ENCODE assay signal across 8 cellular contexts in genomic region chr10:75111367-75111905, GRCh38. TPM values are rescaled to one million over a fixed set of nuclear protein-coding genes. Genes with fewer than 3 reads are reported as not detected.
DNase-seq lines count a peak whose midpoint lies in the region; ATAC-seq and TF ChIP-seq lines count a peak whose summit lies in the region.

SAMD8 (plus strand) TSS chr10:75111656; CDS start chr10:75150529, 38,873 bp downstream.

- peaks cover 26% of the 10 kb centered on the region for H3K36me3 Mint-ChIP-seq in Calu3 (ENCODE audit: insufficient read depth, unreplicated experiment)
- H3K36me3 Mint-ChIP-seq in stimulated activated naive CD8-positive, alpha-beta T cell treated with anti-CD3 and anti-CD28 coated beads, Interleukin-15, Interleukin-2, amounts not matched to agents 100 ng/mL and 50 ng/mL, for 24 hours (ENCODE audit: low read depth): peaks cover 19% of the 10 kb centered on the region

- H3K27me3 ChIP-seq in neural cell (ENCODE audit: insufficient read depth, low read depth, low read length): no peaks in the 10 kb centered on the region

- H3K9me3 Mint-ChIP-seq in Calu3 (ENCODE audit: low read depth, unreplicated experiment): no peaks in the 10 kb centered on the region
- no peaks in the 10 kb centered on the region for H3K9me3 Mint-ChIP-seq in stimulated activated naive CD8-positive, alpha-beta T cell treated with anti-CD3 and anti-CD28 coated beads, Interleukin-15, Interleukin-2, amounts not matched to agents 100 ng/mL and 50 ng/mL, for 24 hours

- peak within 1 kb of the TSS; percentile 88 for H3K4me2 ChIP-seq in neural cell (ENCODE audit: low read length)

- no TSS peak for BruUV-seq in Calu3 (replicated peaks; lab: Mats Ljungman, UMichigan)

- TF ChIP-seq EP300 in neural cell (conservative IDR thresholded peaks at IDR 0.05; ENCODE audit: poor library complexity, severe bottlenecking): no peak

- peak; percentile 99 for DNase-seq in Calu3
- peak; percentile 79 to 84 for DNase-seq in SHP77 (lab: John Stamatoyannopoulos, UW)
- peak; percentile 92 for DNase-seq in activated gamma-delta T cell (lab: John Stamatoyannopoulos, UW)
- peak; percentile 93 for DNase-seq in fibroblast of the conjunctiva (ENCODE audit: low read depth)

- no peaks in the 10 kb centered on the region for H3K9me3 ChIP-seq in KOPT-K1 (ENCODE audit: insufficient read depth, low read length, poor library complexity, severe bottlenecking)
- H3K9me3 ChIP-seq in neural cell (ENCODE audit: low read length): no peaks in the 10 kb centered on the region

- peaks cover 30% of the 10 kb centered on the region for H3K4me1 Mint-ChIP-seq in Calu3 (ENCODE audit: low read depth, unreplicated experiment)
- H3K4me1 Mint-ChIP-seq in stimulated activated naive CD8-positive, alpha-beta T cell treated with anti-CD3 and anti-CD28 coated beads, Interleukin-15, Interleukin-2, amounts not matched to agents 100 ng/mL and 50 ng/mL, for 24 hours (ENCODE audit: low read depth): peaks cover 60% of the 10 kb centered on the region

- TF ChIP-seq CTCF in Calu3 (IDR thresholded peaks at IDR 0.05; ENCODE audit: unreplicated experiment) (peak; percentile 73), neural cell (IDR thresholded peaks at IDR 0.05; ENCODE audit: poor library complexity, severe bottlenecking) (peak; percentile 54)

- peak within 1 kb of the TSS; percentile 84 for H3K4me3 Mint-ChIP-seq in Calu3 (ENCODE audit: low read depth, unreplicated experiment)
- peak within 1 kb of the TSS; percentile 97 for H3K4me3 Mint-ChIP-seq in stimulated activated naive CD8-positive, alpha-beta T cell treated with anti-CD3 and anti-CD28 coated beads, Interleukin-15, Interleukin-2, amounts not matched to agents 100 ng/mL and 50 ng/mL, for 24 hours

- no peaks in the 10 kb centered on the region for H3K27me3 Mint-ChIP-seq in Calu3 (ENCODE audit: unreplicated experiment)
- H3K27me3 Mint-ChIP-seq in stimulated activated naive CD8-positive, alpha-beta T cell treated with anti-CD3 and anti-CD28 coated beads, Interleukin-15, Interleukin-2, amounts not matched to agents 100 ng/mL and 50 ng/mL, for 24 hours: no peaks in the 10 kb centered on the region

- ATAC-seq in GM21526 (IDR thresholded peaks at IDR 0.05; ENCODE audit: low FRiP score, unreplicated experiment): peak; percentile 77

- H2AFZ ChIP-seq in neural cell (ENCODE audit: low read depth, low read length): peak within 1 kb of the TSS; percentile 89

- no peaks in the 10 kb centered on the region for H3K9me2 ChIP-seq in neural cell (ENCODE audit: insufficient read depth, low read length)

- intact Hi-C loops in Calu3 (cut with micrococcal nuclease; ENCODE audit: unreplicated experiment): no loop called here

- CTCF ChIA-PET in Calu3 (lab: Charles Lee): interaction anchor here (0.8 to 1.0 kb wide), 2 partner anchors 27 to 48 kb away, joined by 3 read pairs; no protein-coding TSS in a partner anchor

- peak within 1 kb of the TSS; percentile 88 for H3K27ac Mint-ChIP-seq in Calu3 (ENCODE audit: unreplicated experiment)
- H3K27ac Mint-ChIP-seq in stimulated activated naive CD8-positive, alpha-beta T cell treated with anti-CD3 and anti-CD28 coated beads, Interleukin-15, Interleukin-2, amounts not matched to agents 100 ng/mL and 50 ng/mL, for 24 hours: peak within 1 kb of the TSS; percentile 94

- H4K20me1 ChIP-seq in neural cell (ENCODE audit: insufficient read depth): no peaks in the 10 kb centered on the region

- H3K9ac ChIP-seq in neural cell (ENCODE audit: low read length): peak within 1 kb of the TSS; percentile 94

- no peak for TF ChIP-seq RAD21 in neural cell (conservative IDR thresholded peaks at IDR 0.05)

- peaks cover 8% of the 10 kb centered on the region for H3F3A ChIP-seq in neural cell (ENCODE audit: insufficient read depth, low read length, poor library complexity, severe bottlenecking)

- H3K36me3 ChIP-seq in KOPT-K1 (ENCODE audit: insufficient read depth, low read length): no peaks in the 10 kb centered on the region
- no peaks in the 10 kb centered on the region for H3K36me3 ChIP-seq in neural cell (ENCODE audit: insufficient read depth, low read length)

- H3K79me2 ChIP-seq in neural cell (replicated peaks; ENCODE audit: insufficient read depth, low read length): peaks cover 38% of the 10 kb centered on the region

- peak within 1 kb of the TSS; percentile 81 for H3K4me3 ChIP-seq in neural cell (ENCODE audit: low read length)

- H3K27ac ChIP-seq in KOPT-K1 (ENCODE audit: low read depth, low read length, poor library complexity, severe bottlenecking) (peak within 1 kb of the TSS; percentile 74), neural cell (ENCODE audit: low read length) (peak within 1 kb of the TSS; percentile 93)

TF ChIP-seq in neural cell, 6 proteins besides CTCF, POLR2A, EP300 and RAD21:
- peak; percentile 50 for TF ChIP-seq MXI1 (conservative IDR thresholded peaks at IDR 0.05; ENCODE audit: poor library complexity, severe bottlenecking)
- peak; percentile 50 for TF ChIP-seq SMC3 (conservative IDR thresholded peaks at IDR 0.05; ENCODE audit: poor library complexity)
- no peak for TF ChIP-seq EZH2 (IDR thresholded peaks at IDR 0.05; ENCODE audit: borderline replicate concordance, insufficient read depth, low read length, poor library complexity, severe bottlenecking)
- TF ChIP-seq POLR2AphosphoS5 (IDR thresholded peaks at IDR 0.05): peak; percentile 52
- TF ChIP-seq REST (IDR thresholded peaks at IDR 0.05; ENCODE audit: borderline replicate concordance): peak; percentile 63
- no peak for TF ChIP-seq TAF1 (IDR thresholded peaks at IDR 0.05; ENCODE audit: low read depth)

RNA-seq across cellular contexts. Expression of gene SAMD8, which starts in this region (rescaled TPM):
- 19.5 and 19.9 TPM in 2 replicates for total RNA-seq in Calu3 (2022)
- polyA plus RNA-seq in neural cell: 32.9 and 33.4 TPM in 2 replicates
- polyA minus RNA-seq in neural cell: 73.0 and 75.5 TPM in 2 replicates

Comparison
In these comparisons a context has a peak if more than half of its experiments do, and no peak if none do; other contexts are left out.
1. Peak in every context shown above with its lines: DNase-seq, ATAC-seq, H3K4me3 ChIP-seq and H3K27ac ChIP-seq.